In the genomic region with DNA sequence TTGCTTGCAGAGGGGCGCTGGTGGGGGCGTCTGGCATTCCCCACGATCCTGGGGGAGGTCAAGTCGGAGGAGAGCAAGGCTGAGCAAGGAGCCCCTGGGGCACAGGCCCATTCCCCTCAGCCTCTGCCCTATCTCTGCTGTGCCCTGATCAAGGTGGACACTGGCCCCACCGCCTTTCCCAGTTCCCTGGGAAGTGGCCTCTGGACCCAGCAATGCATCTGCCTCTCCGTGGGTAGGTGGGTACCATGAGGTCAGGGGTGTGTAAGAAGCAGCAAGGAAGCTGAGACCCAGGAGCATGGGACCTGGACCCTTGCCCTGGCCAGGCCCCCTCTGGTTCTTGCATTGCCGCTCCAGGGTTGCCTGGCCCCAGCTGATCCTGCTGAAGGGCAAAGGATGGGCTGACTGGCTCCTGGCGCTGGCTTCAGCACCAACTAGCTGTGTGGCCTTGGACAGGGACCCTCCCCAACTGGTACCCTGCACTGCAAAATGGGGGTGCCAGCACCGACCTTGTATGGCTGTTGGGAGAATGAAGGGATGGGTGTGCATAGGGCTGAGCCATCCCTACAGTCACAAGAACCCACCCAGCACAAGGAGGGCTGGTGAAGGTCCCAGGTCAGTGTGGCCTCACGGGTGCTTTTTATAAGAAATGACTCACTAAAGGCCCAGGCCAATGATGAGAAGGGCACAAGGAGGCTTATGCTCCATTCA, we compare ENCODE assay signal across 12 cellular contexts. TPM values are rescaled to one million over a fixed set of nuclear protein-coding genes. Genes with fewer than 3 reads are reported as not detected.
A peak's percentile ranks its signal among the peaks of the same experiment; 100 is the strongest.
DNase-seq lines count a peak whose midpoint lies in the region; ATAC-seq and TF ChIP-seq lines count a peak whose summit lies in the region.
"Had no signal": no experiment of that assay in that cellular context is flagged by ENCODE, and none has a peak within 500 bp of the region (broad histone marks: within the 10 kb centered on the region; RNA-seq: fewer than 3 reads in every experiment).

No MANE protein-coding gene starts in this region.

- no peaks in the 10 kb centered on the region for H3K9me3 Mint-ChIP-seq in activated T-helper 1 cell treated with anti-CD3 and anti-CD28 coated beads, Interleukin-12 subunit alpha, Interleukin-12 subunit beta, Interleukin-2, Interleukin-4 antibody, amounts not matched to agents 30 ng/mL and 10 ng/mL and 1 ng/mL, durations not matched to agents 14 hours and 24 hours and 36 hours
- no peaks in the 10 kb centered on the region for H3K9me3 Mint-ChIP-seq in naive B cell

- H3K36me3 ChIP-seq in BLaER1 treated with 17β-estradiol and CSF1 and Interleukin-3, amounts not matched to agents 10 nM and 100 nM = peaks cover 18 to 45% (median 25%) of the 10 kb centered on the region in 11 experiments; a peak in 21 of 22 replicates
- peaks cover 0 to 25% of the 10 kb centered on the region in 2 donors for H3K36me3 ChIP-seq in gastroesophageal sphincter

- no peak for TF ChIP-seq EP300 in gastroesophageal sphincter (IDR thresholded peaks at IDR 0.05)

- H3K4me2 ChIP-seq in BLaER1 treated with 17β-estradiol and CSF1 and Interleukin-3, amounts not matched to agents 10 nM and 100 nM = peak overlapping the region in 10 of 11 experiments; percentile 7 to 95 (median 68); a peak in 17 of 22 replicates

- peak overlapping the region in 1 of 11 experiments; percentile 8; a peak in 2 of 22 replicates for H3K9ac ChIP-seq in BLaER1 treated with 17β-estradiol and CSF1 and Interleukin-3, amounts not matched to agents 10 nM and 100 nM

- TF ChIP-seq POLR2A in gastroesophageal sphincter (IDR thresholded peaks at IDR 0.05) = no peak

- H3K4me1 ChIP-seq in BLaER1 treated with 17β-estradiol and CSF1 and Interleukin-3, amounts not matched to agents 10 nM and 100 nM = peaks cover 53 to 94% (median 83%) of the 10 kb centered on the region in 10 experiments
- peaks cover 0 to 44% (median 10%) of the 10 kb centered on the region in 3 donors for H3K4me1 ChIP-seq in gastroesophageal sphincter

- H3K27me3 ChIP-seq in BLaER1 treated with 17β-estradiol and CSF1 and Interleukin-3, amounts not matched to agents 10 nM and 100 nM = no peaks in the 10 kb centered on the region
- H3K27me3 ChIP-seq in gastroesophageal sphincter = no peaks in the 10 kb centered on the region
- H3K27me3 ChIP-seq: dorsolateral prefrontal cortex, suprapubic skin had no signal

- ATAC-seq in naive B cell (ENCODE audit: low read depth in 2 of 2) = no peak
- no peak for ATAC-seq in HG02642 (IDR thresholded peaks at IDR 0.05; ENCODE audit: poor library complexity, unreplicated experiment)
- no peak for ATAC-seq in gastroesophageal sphincter

- TF ChIP-seq CTCF in 22Rv1 (IDR thresholded peaks at IDR 0.05) (no peak), gastroesophageal sphincter (IDR thresholded peaks at IDR 0.05) (no peak)

- peaks cover 4% of the 10 kb centered on the region for H3K4me1 Mint-ChIP-seq in activated T-helper 1 cell treated with anti-CD3 and anti-CD28 coated beads, Interleukin-12 subunit alpha, Interleukin-12 subunit beta, Interleukin-2, Interleukin-4 antibody, amounts not matched to agents 30 ng/mL and 10 ng/mL and 1 ng/mL, durations not matched to agents 14 hours and 24 hours and 36 hours (ENCODE audit: low read depth)
- peaks cover 9 to 26% (median 17%) of the 10 kb centered on the region in 3 donors for H3K4me1 Mint-ChIP-seq in naive B cell

- WGBS in gastroesophageal sphincter (ENCODE audit: low coverage in 1 of 2), 2 donors = 40% methylated on average over 1 of the region's 10 CpGs; no CpG with 5 or more reads in 1 of the 2 donors

- DNase-seq in activated T-helper 1 cell treated with anti-CD3 and anti-CD28 coated beads, Interleukin-12 subunit alpha, Interleukin-12 subunit beta, Interleukin-2, Interleukin-4 antibody, amounts not matched to agents 30 ng/mL and 10 ng/mL and 1 ng/mL, durations not matched to agents 14 hours and 24 hours and 36 hours (ENCODE audit: low spot score) = no peak
- DNase-seq in naive B cell (no peak), NCI-H128 (lab: John Stamatoyannopoulos, UW; ENCODE audit: unreplicated experiment) (no peak)
- no peak for DNase-seq in stimulated activated CD4-positive, alpha-beta T cell treated with anti-CD3 and anti-CD28 coated beads, Interleukin-1b, Interleukin-23, amount 100 ng/mL, for 48 hours
- DNase-seq: SW 1271 had no signal

- H3K27me3 Mint-ChIP-seq in activated T-helper 1 cell treated with anti-CD3 and anti-CD28 coated beads, Interleukin-12 subunit alpha, Interleukin-12 subunit beta, Interleukin-2, Interleukin-4 antibody, amounts not matched to agents 30 ng/mL and 10 ng/mL and 1 ng/mL, durations not matched to agents 14 hours and 24 hours and 36 hours (ENCODE audit: insufficient read depth) = no peaks in the 10 kb centered on the region
- no peaks in the 10 kb centered on the region for H3K27me3 Mint-ChIP-seq in naive B cell

- peaks cover 46 to 90% (median 75%) of the 10 kb centered on the region in 11 experiments; a peak in 21 of 22 replicates for H4K20me1 ChIP-seq in BLaER1 treated with 17β-estradiol and CSF1 and Interleukin-3, amounts not matched to agents 10 nM and 100 nM

- H3K27ac ChIP-seq in 22Rv1 = peak overlapping the region; percentile 22; the same call in 1 of the 2 replicates
- H3K27ac ChIP-seq in BLaER1 treated with 17β-estradiol and CSF1 and Interleukin-3, amounts not matched to agents 10 nM and 100 nM = peak overlapping the region in 3 of 11 experiments; percentile 14 to 18 (median 17); a peak in 2 of 22 replicates
- H3K27ac ChIP-seq in gastroesophageal sphincter = no peak overlapping the region

- H3K36me3 Mint-ChIP-seq in activated T-helper 1 cell treated with anti-CD3 and anti-CD28 coated beads, Interleukin-12 subunit alpha, Interleukin-12 subunit beta, Interleukin-2, Interleukin-4 antibody, amounts not matched to agents 30 ng/mL and 10 ng/mL and 1 ng/mL, durations not matched to agents 14 hours and 24 hours and 36 hours (ENCODE audit: low read depth) = peaks cover 4% of the 10 kb centered on the region
- no peaks in the 10 kb centered on the region for H3K36me3 Mint-ChIP-seq in naive B cell

- intact Hi-C loops in activated T-helper 1 cell treated with anti-CD3 and anti-CD28 coated beads, Interleukin-12 subunit alpha, Interleukin-12 subunit beta, Interleukin-2, Interleukin-4 antibody, amounts not matched to agents 30 ng/mL and 10 ng/mL and 1 ng/mL, durations not matched to agents 14 hours and 24 hours and 36 hours (cut with micrococcal nuclease) = no loop called here

- no peak overlapping the region for H3K27ac Mint-ChIP-seq in activated T-helper 1 cell treated with anti-CD3 and anti-CD28 coated beads, Interleukin-12 subunit alpha, Interleukin-12 subunit beta, Interleukin-2, Interleukin-4 antibody, amounts not matched to agents 30 ng/mL and 10 ng/mL and 1 ng/mL, durations not matched to agents 14 hours and 24 hours and 36 hours
- H3K27ac Mint-ChIP-seq in naive B cell = peak overlapping the region in 2 of 6 donors; percentile 75 to 93

- peak overlapping the region; percentile 86 for H3K4me3 Mint-ChIP-seq in activated T-helper 1 cell treated with anti-CD3 and anti-CD28 coated beads, Interleukin-12 subunit alpha, Interleukin-12 subunit beta, Interleukin-2, Interleukin-4 antibody, amounts not matched to agents 30 ng/mL and 10 ng/mL and 1 ng/mL, durations not matched to agents 14 hours and 24 hours and 36 hours
- peak overlapping the region in 5 of 8 donors; percentile 63 to 88 (median 82) for H3K4me3 Mint-ChIP-seq in naive B cell

- no peaks in the 10 kb centered on the region for H3K9me3 ChIP-seq in BLaER1 treated with 17β-estradiol and CSF1 and Interleukin-3, amounts not matched to agents 10 nM and 100 nM (replicated peaks in 1 of 11)
- no peaks in the 10 kb centered on the region for H3K9me3 ChIP-seq in gastroesophageal sphincter
- H3K9me3 ChIP-seq: suprapubic skin had no signal

- no peak overlapping the region for H3K4me3 ChIP-seq in BLaER1 treated with 17β-estradiol and CSF1 and Interleukin-3, amounts not matched to agents 10 nM and 100 nM
- no peak overlapping the region for H3K4me3 ChIP-seq in gastroesophageal sphincter

RNA-seq across cellular contexts. Expression of gene SLC25A29, which starts 19.6 kb away (rescaled TPM):
- 15.9 and 19.1 TPM in 2 replicates for total RNA-seq in activated T-helper 1 cell treated with anti-CD3 and anti-CD28 coated beads, Interleukin-12 subunit alpha, Interleukin-12 subunit beta, Interleukin-2, Interleukin-4 antibody, amounts not matched to agents 30 ng/mL and 10 ng/mL and 1 ng/mL, durations not matched to agents 14 hours and 24 hours and 36 hours
- 10 to 100 TPM in 1 of 6 donors, 1 to 10 TPM in 5; 1.8 to 13.3 (median 3.3) TPM for polyA plus RNA-seq in naive B cell (ENCODE audit: low read depth in 6 of 6)
- 10 to 100 TPM; 36.4 to 65.4 (median 52.9) TPM for total RNA-seq in gastroesophageal sphincter

RNA-seq across cellular contexts. Expression of gene SLC25A47, which starts 36.5 kb away (rescaled TPM):
- not detected in 2 replicates for total RNA-seq in activated T-helper 1 cell treated with anti-CD3 and anti-CD28 coated beads, Interleukin-12 subunit alpha, Interleukin-12 subunit beta, Interleukin-2, Interleukin-4 antibody, amounts not matched to agents 30 ng/mL and 10 ng/mL and 1 ng/mL, durations not matched to agents 14 hours and 24 hours and 36 hours
- not detected for polyA plus RNA-seq in naive B cell (ENCODE audit: low read depth in 6 of 6)
- under 1 TPM in 1 of 4 donors, not detected in 3; 0.31 TPM for total RNA-seq in gastroesophageal sphincter
- polyA plus RNA-seq: keratinocyte had no signal

RNA-seq across cellular contexts. Expression of gene YY1, which starts 47.7 kb away (rescaled TPM):
- 109 and 110 TPM in 2 replicates for total RNA-seq in activated T-helper 1 cell treated with anti-CD3 and anti-CD28 coated beads, Interleukin-12 subunit alpha, Interleukin-12 subunit beta, Interleukin-2, Interleukin-4 antibody, amounts not matched to agents 30 ng/mL and 10 ng/mL and 1 ng/mL, durations not matched to agents 14 hours and 24 hours and 36 hours
- polyA plus RNA-seq in naive B cell (ENCODE audit: low read depth in 6 of 6) = 10 to 100 TPM; 12.7 to 25.0 (median 18.7) TPM
- total RNA-seq in gastroesophageal sphincter = 10 to 100 TPM; 55.1 to 76.3 (median 62.5) TPM
